9 cellular contexts compared by ENCODE assay signal in genomic region chr21:33949516-33950424, GRCh38. TPM values are rescaled to one million over a fixed set of nuclear protein-coding genes. Genes with fewer than 3 reads are reported as not detected.
A peak's percentile ranks its signal among the peaks of the same experiment; 100 is the strongest.
DNase-seq lines count a peak whose midpoint lies in the region; ATAC-seq and TF ChIP-seq lines count a peak whose summit lies in the region.
"Had no signal": no experiment of that assay in that cellular context is flagged by ENCODE, and none has a peak within 500 bp of the region (broad histone marks: within the 10 kb centered on the region; RNA-seq: fewer than 3 reads in every experiment).

No MANE protein-coding gene starts in this region.

- TF ChIP-seq CTCF in stomach (IDR thresholded peaks at IDR 0.05), result no peak

- ATAC-seq in HG02610 (IDR thresholded peaks at IDR 0.05; ENCODE audit: unreplicated experiment), result peak; percentile 34
- ATAC-seq in GM21825 (IDR thresholded peaks at IDR 0.05; ENCODE audit: unreplicated experiment), result no peak
- ATAC-seq in HG03045 (IDR thresholded peaks at IDR 0.05; ENCODE audit: unreplicated experiment), result no peak
- ATAC-seq in HG02571 (IDR thresholded peaks at IDR 0.05; ENCODE audit: unreplicated experiment), result no peak

- peak; percentile 32 to 35 for DNase-seq in activated CD4-positive, alpha-beta T cell treated with anti-CD3 and anti-CD28 coated beads, Interleukin-2, amount 50 U/mL, for 4 hours
- peak; percentile 48 for DNase-seq in glomerular visceral epithelial cell (ENCODE audit: extremely low spot score)
- no peak for DNase-seq in stomach
- no peak for DNase-seq in SW480 (ENCODE audit: low spot score)
- DNase-seq: HFFc6 had no signal

- WGBS in stomach, 5 donors, result 81 to 91% (median 85%) methylated on average over 10 to 12 of the region's 12 CpGs

- TF ChIP-seq POLR2A in stomach (IDR thresholded peaks at IDR 0.05), result no peak

- H3K27me3 ChIP-seq in stomach, result no peaks in the 10 kb centered on the region

- peaks cover 24 to 32% (median 27%) of the 10 kb centered on the region in 4 donors for H3K4me1 ChIP-seq in stomach

- intact Hi-C loops in stomach (cut with DNase I; ENCODE audit: low total_unique reads), result no loop called here

- peak overlapping the region; percentile 27 to 92 (median 89) for H3K27ac ChIP-seq in stomach

- TF ChIP-seq EP300 in stomach (IDR thresholded peaks at IDR 0.05), result no peak

- no peaks in the 10 kb centered on the region for H3K9me3 ChIP-seq in stomach

- no peaks in the 10 kb centered on the region for H3K36me3 ChIP-seq in stomach

- no peak overlapping the region for H3K4me3 ChIP-seq in stomach

RNA-seq across cellular contexts. Expression of gene ATP5PO, which starts 34.2 kb away (rescaled TPM):
- total RNA-seq in stomach, result 100 to 1,000 TPM in 4 of 5 donors, 10 to 100 TPM in 1; 94.7 to 382 (median 312) TPM
- 100 to 1,000 TPM; 361 to 603 (median 534) TPM for polyA plus RNA-seq in stomach

Comparison
In these comparisons a context has a peak if more than half of its experiments do, and no peak if none do; other contexts are left out.
1. DNase-seq: peak in activated CD4-positive, alpha-beta T cell treated with anti-CD3 and anti-CD28 coated beads, Interleukin-2, amount 50 U/mL, for 4 hours (2 of 2) and glomerular visceral epithelial cell (single experiment); none in stomach (single experiment) and SW480 (single experiment).